ENCODE assay signal across 20 cellular contexts in genomic region chr5:108634951-108635288, GRCh38.
DNase-seq lines count a peak whose midpoint lies in the region; ATAC-seq and TF ChIP-seq lines count a peak whose summit lies in the region.
"Had no signal": no experiment of that assay in that cellular context is flagged by ENCODE, and none has a peak within 500 bp of the region (broad histone marks: within the 10 kb centered on the region; RNA-seq: fewer than 3 reads in every experiment).

No MANE protein-coding gene starts in this region.

- DNase-seq in activated CD4-positive, alpha-beta T cell treated with anti-CD3 and anti-CD28 coated beads for 36 hours = no peak
- no peak for DNase-seq in activated CD4-positive, alpha-beta T cell treated with anti-CD3 and anti-CD28 coated beads, Interleukin-2, amount 10 ng/mL, durations not matched to agents 24 days and 14 days
- DNase-seq in smooth muscle cell (lab: John Stamatoyannopoulos, UW; ENCODE audit: unreplicated experiment) (no peak), left lung (no peak), spleen (no peak), HAP-1 (ENCODE audit: low spot score in 2 of 2) (no peak)
- DNase-seq: 8988T; activated CD4-positive, alpha-beta T cell treated with anti-CD3 and anti-CD28 coated beads for 1 hour; activated T-cell treated with anti-CD3 and anti-CD28 coated beads, Interleukin-2, amount 50 U/mL, for 48 hours; aorta; CD8-positive, alpha-beta T cell; effector CD4-positive, alpha-beta T cell; foreskin keratinocyte; NCI-H1105 treated with DMSO at 0.1 percent for 48 hours; NCI-H510A; T-helper 1 cell; tibial artery had no signal

- TF ChIP-seq POLR2A in spleen (IDR thresholded peaks at IDR 0.05) = no peak

- POLR2A ChIA-PET in activated CD4-positive, alpha-beta T cell treated with anti-CD3 and anti-CD28 coated beads for 36 hours (lab: Charles Lee) = no interaction called here

- no peaks in the 10 kb centered on the region for H4K20me1 ChIP-seq in smooth muscle cell (ENCODE audit: low read depth)

- H3K27ac Mint-ChIP-seq in activated CD4-positive, alpha-beta T cell treated with anti-CD3 and anti-CD28 coated beads for 36 hours = no peak overlapping the region
- H3K27ac Mint-ChIP-seq in activated CD4-positive, alpha-beta T cell treated with anti-CD3 and anti-CD28 coated beads, Interleukin-2, amount 10 ng/mL, durations not matched to agents 24 days and 14 days = no peak overlapping the region
- H3K27ac Mint-ChIP-seq: CD8-positive, alpha-beta T cell; memory B cell had no signal

- H3F3A ChIP-seq in smooth muscle cell (ENCODE audit: low read depth) = peaks cover 12% of the 10 kb centered on the region

- no peaks in the 10 kb centered on the region for H3K9me3 Mint-ChIP-seq in activated CD4-positive, alpha-beta T cell treated with anti-CD3 and anti-CD28 coated beads for 36 hours (ENCODE audit: low read depth)
- H3K9me3 Mint-ChIP-seq in activated CD4-positive, alpha-beta T cell treated with anti-CD3 and anti-CD28 coated beads, Interleukin-2, amount 10 ng/mL, durations not matched to agents 24 days and 14 days = no peaks in the 10 kb centered on the region
- H3K9me3 Mint-ChIP-seq: CD8-positive, alpha-beta T cell; memory B cell had no signal

- peaks cover 15% of the 10 kb centered on the region for H3K4me1 ChIP-seq in smooth muscle cell (ENCODE audit: low read depth)
- H3K4me1 ChIP-seq in left lung = no peaks in the 10 kb centered on the region
- H3K4me1 ChIP-seq in spleen = no peaks in the 10 kb centered on the region
- peaks cover 11% of the 10 kb centered on the region for H3K4me1 ChIP-seq in HAP-1

- H3K27ac ChIP-seq in smooth muscle cell (ENCODE audit: low read depth) = peak overlapping the region; percentile 80
- H3K27ac ChIP-seq in left lung = no peak overlapping the region
- no peak overlapping the region for H3K27ac ChIP-seq in spleen
- H3K27ac ChIP-seq: foreskin keratinocyte, tibial artery had no signal

- peak overlapping the region; percentile 45 for H3K4me2 ChIP-seq in smooth muscle cell

- no peaks in the 10 kb centered on the region for H3K36me3 Mint-ChIP-seq in activated CD4-positive, alpha-beta T cell treated with anti-CD3 and anti-CD28 coated beads for 36 hours (ENCODE audit: low read depth)
- H3K36me3 Mint-ChIP-seq in activated CD4-positive, alpha-beta T cell treated with anti-CD3 and anti-CD28 coated beads, Interleukin-2, amount 10 ng/mL, durations not matched to agents 24 days and 14 days (ENCODE audit: low read depth) = no peaks in the 10 kb centered on the region
- H3K36me3 Mint-ChIP-seq: CD8-positive, alpha-beta T cell; memory B cell had no signal

- H3K9me3 ChIP-seq in smooth muscle cell (replicated peaks; ENCODE audit: low read depth) (no peaks in the 10 kb centered on the region), left lung (no peaks in the 10 kb centered on the region), spleen (no peaks in the 10 kb centered on the region), HAP-1 (no peaks in the 10 kb centered on the region)
- H3K9me3 ChIP-seq: tibial artery had no signal

- peaks cover 2% of the 10 kb centered on the region for H3K4me1 Mint-ChIP-seq in activated CD4-positive, alpha-beta T cell treated with anti-CD3 and anti-CD28 coated beads for 36 hours
- H3K4me1 Mint-ChIP-seq in activated CD4-positive, alpha-beta T cell treated with anti-CD3 and anti-CD28 coated beads, Interleukin-2, amount 10 ng/mL, durations not matched to agents 24 days and 14 days = peaks cover 2% of the 10 kb centered on the region
- H3K4me1 Mint-ChIP-seq: memory B cell had no signal

- ATAC-seq in activated CD4-positive, alpha-beta T cell treated with anti-CD3 and anti-CD28 coated beads for 36 hours = peak; percentile 19
- peak; percentile 68 for ATAC-seq in GM21717 (IDR thresholded peaks at IDR 0.05; ENCODE audit: unreplicated experiment)
- ATAC-seq in HG03135 (IDR thresholded peaks at IDR 0.05; ENCODE audit: unreplicated experiment) = peak; percentile 76
- no peak for ATAC-seq in left lung
- ATAC-seq: CD8-positive, alpha-beta T cell; foreskin keratinocyte had no signal

- CTCF ChIA-PET in activated CD4-positive, alpha-beta T cell treated with anti-CD3 and anti-CD28 coated beads for 36 hours (lab: Charles Lee) = interaction anchor here (0.6 kb wide), 1 partner anchor 11 kb away, joined by 3 read pairs; no protein-coding TSS in a partner anchor

- H3K9ac ChIP-seq in smooth muscle cell (ENCODE audit: low read depth) = no peak overlapping the region

- H3K4me3 ChIP-seq in smooth muscle cell = no peak overlapping the region
- no peak overlapping the region for H3K4me3 ChIP-seq in left lung
- no peak overlapping the region for H3K4me3 ChIP-seq in spleen
- no peak overlapping the region for H3K4me3 ChIP-seq in HAP-1
- H3K4me3 ChIP-seq: tibial artery had no signal

- H3K79me2 ChIP-seq in smooth muscle cell (ENCODE audit: low read depth) = no peaks in the 10 kb centered on the region

- no peak for TF ChIP-seq CTCF in smooth muscle cell (IDR thresholded peaks at IDR 0.05; ENCODE audit: borderline replicate concordance, insufficient read depth, poor library complexity, severe bottlenecking)
- TF ChIP-seq CTCF in left lung (IDR thresholded peaks at IDR 0.05) = no peak
- no peak for TF ChIP-seq CTCF in spleen (IDR thresholded peaks at IDR 0.05 in 8 of 11, conservative IDR thresholded peaks at IDR 0.05 in 3 of 11)

- in situ Hi-C loops in HAP-1 (cut with MboI; ENCODE audit: low sequenced_read_pairs) = no loop called here

- no peak overlapping the region for H2AFZ ChIP-seq in smooth muscle cell (ENCODE audit: low read depth)

- intact Hi-C loops in activated CD4-positive, alpha-beta T cell treated with anti-CD3 and anti-CD28 coated beads for 36 hours (cut with DNase I, micrococcal nuclease) = no loop called here
- intact Hi-C loops in activated CD4-positive, alpha-beta T cell treated with anti-CD3 and anti-CD28 coated beads, Interleukin-2, amount 10 ng/mL, durations not matched to agents 24 days and 14 days (cut with micrococcal nuclease) = no loop called here
- intact Hi-C loops in left lung (cut with DNase I) = no loop called here
- intact Hi-C loops in spleen (cut with DNase I; ENCODE audit: low total_unique reads) = no loop called here

- no peaks in the 10 kb centered on the region for H3K27me3 Mint-ChIP-seq in activated CD4-positive, alpha-beta T cell treated with anti-CD3 and anti-CD28 coated beads for 36 hours
- H3K27me3 Mint-ChIP-seq in activated CD4-positive, alpha-beta T cell treated with anti-CD3 and anti-CD28 coated beads, Interleukin-2, amount 10 ng/mL, durations not matched to agents 24 days and 14 days = peaks cover 6% of the 10 kb centered on the region
- H3K27me3 Mint-ChIP-seq: memory B cell had no signal

- no peaks in the 10 kb centered on the region for H3K27me3 ChIP-seq in smooth muscle cell (ENCODE audit: low read depth)
- H3K27me3 ChIP-seq in left lung = no peaks in the 10 kb centered on the region
- H3K27me3 ChIP-seq in spleen (replicated peaks in 1 of 7) = no peaks in the 10 kb centered on the region
- H3K27me3 ChIP-seq in HAP-1 (ENCODE audit: low read depth) = no peaks in the 10 kb centered on the region
- H3K27me3 ChIP-seq: foreskin keratinocyte, tibial artery had no signal

- no peak overlapping the region for H3K4me3 Mint-ChIP-seq in activated CD4-positive, alpha-beta T cell treated with anti-CD3 and anti-CD28 coated beads for 36 hours
- H3K4me3 Mint-ChIP-seq in activated CD4-positive, alpha-beta T cell treated with anti-CD3 and anti-CD28 coated beads, Interleukin-2, amount 10 ng/mL, durations not matched to agents 24 days and 14 days = no peak overlapping the region
- H3K4me3 Mint-ChIP-seq: CD8-positive, alpha-beta T cell; memory B cell had no signal

- H3K36me3 ChIP-seq in smooth muscle cell (ENCODE audit: low read depth) = no peaks in the 10 kb centered on the region
- H3K36me3 ChIP-seq in left lung = no peaks in the 10 kb centered on the region
- no peaks in the 10 kb centered on the region for H3K36me3 ChIP-seq in spleen
- no peaks in the 10 kb centered on the region; the same call in 1 of the 2 replicates for H3K36me3 ChIP-seq in HAP-1 (replicated peaks)
- H3K36me3 ChIP-seq: tibial artery had no signal
